Comparison of ENCODE assay signal across 8 cellular contexts in the genomic region with DNA sequence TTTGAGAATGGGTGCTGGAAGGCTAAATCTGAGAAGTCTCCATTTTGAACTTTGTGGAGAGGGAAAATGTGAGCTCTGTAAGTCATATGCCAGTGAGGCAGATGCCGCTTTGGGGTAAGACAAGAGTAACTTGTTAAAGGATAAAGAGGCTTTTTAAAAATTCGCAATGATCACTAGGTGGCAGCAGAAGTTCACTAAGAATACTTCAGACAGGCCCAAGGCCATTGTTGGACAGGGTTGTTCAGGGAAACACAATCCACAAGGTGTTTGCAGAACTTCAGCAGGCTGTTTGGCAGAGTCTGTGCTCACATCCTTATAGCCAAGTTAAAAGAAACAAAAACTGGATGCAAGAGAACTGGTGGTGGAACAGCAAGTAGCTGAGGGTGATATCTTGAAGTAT. TPM values are rescaled to one million over a fixed set of nuclear protein-coding genes. Genes with fewer than 3 reads are reported as not detected.
DNase-seq lines count a peak whose midpoint lies in the region; ATAC-seq and TF ChIP-seq lines count a peak whose summit lies in the region.

No MANE protein-coding gene starts in this region.

- H3K4me1 Mint-ChIP-seq in activated CD4-positive, alpha-beta T cell treated with anti-CD3 and anti-CD28 coated beads, Interleukin-2, amount 10 ng/mL, durations not matched to agents 7 days and 5 days, result no peaks in the 10 kb centered on the region
- H3K4me1 Mint-ChIP-seq in stimulated activated naive B cell treated with anti-CD40 and anti-IgM and Interleukin-4, amounts not matched to agents 10 μg/mL and 1 μg/mL and 100 μg/mL, for 72 hours, result peaks cover 1 to 9% of the 10 kb centered on the region in 2 donors

- peaks cover 2% of the 10 kb centered on the region for H3K27me3 Mint-ChIP-seq in activated CD4-positive, alpha-beta T cell treated with anti-CD3 and anti-CD28 coated beads, Interleukin-2, amount 10 ng/mL, durations not matched to agents 7 days and 5 days
- H3K27me3 Mint-ChIP-seq in stimulated activated naive B cell treated with anti-CD40 and anti-IgM and Interleukin-4, amounts not matched to agents 10 μg/mL and 1 μg/mL and 100 μg/mL, for 72 hours, result peaks cover 8 to 21% of the 10 kb centered on the region in 2 donors

- ATAC-seq in HG03175 (IDR thresholded peaks at IDR 0.05; ENCODE audit: unreplicated experiment), result peak; percentile 50
- peak; percentile 63 to 78 for ATAC-seq in stimulated activated naive B cell treated with anti-CD40 and anti-IgM and Interleukin-4, amounts not matched to agents 10 μg/mL and 1 μg/mL and 100 μg/mL, for 72 hours (replicated peaks)
- ATAC-seq in HG03039 (IDR thresholded peaks at IDR 0.05; ENCODE audit: unreplicated experiment), result no peak

- TF ChIP-seq CTCF in astrocyte of the spinal cord (IDR thresholded peaks at IDR 0.05; ENCODE audit: low read depth, low read length), result peak; percentile 52

- in situ Hi-C loops in astrocyte of the spinal cord (cut with HindIII; ENCODE audit: low sequenced_read_pairs), result no loop called here

- POLR2A ChIA-PET in activated CD4-positive, alpha-beta T cell treated with anti-CD3 and anti-CD28 coated beads, Interleukin-2, amount 10 ng/mL, durations not matched to agents 7 days and 5 days (lab: Charles Lee), result no interaction called here

- no peak overlapping the region for H3K4me3 Mint-ChIP-seq in activated CD4-positive, alpha-beta T cell treated with anti-CD3 and anti-CD28 coated beads, Interleukin-2, amount 10 ng/mL, durations not matched to agents 7 days and 5 days
- H3K4me3 Mint-ChIP-seq in stimulated activated naive B cell treated with anti-CD40 and anti-IgM and Interleukin-4, amounts not matched to agents 10 μg/mL and 1 μg/mL and 100 μg/mL, for 72 hours, result no peak overlapping the region

- H3K27ac Mint-ChIP-seq in activated CD4-positive, alpha-beta T cell treated with anti-CD3 and anti-CD28 coated beads, Interleukin-2, amount 10 ng/mL, durations not matched to agents 7 days and 5 days, result no peak overlapping the region
- no peak overlapping the region for H3K27ac Mint-ChIP-seq in stimulated activated naive B cell treated with anti-CD40 and anti-IgM and Interleukin-4, amounts not matched to agents 10 μg/mL and 1 μg/mL and 100 μg/mL, for 72 hours

- H3K36me3 Mint-ChIP-seq in activated CD4-positive, alpha-beta T cell treated with anti-CD3 and anti-CD28 coated beads, Interleukin-2, amount 10 ng/mL, durations not matched to agents 7 days and 5 days (ENCODE audit: low read depth), result no peaks in the 10 kb centered on the region
- H3K36me3 Mint-ChIP-seq in stimulated activated naive B cell treated with anti-CD40 and anti-IgM and Interleukin-4, amounts not matched to agents 10 μg/mL and 1 μg/mL and 100 μg/mL, for 72 hours, result no peaks in the 10 kb centered on the region

- CTCF ChIA-PET in activated CD4-positive, alpha-beta T cell treated with anti-CD3 and anti-CD28 coated beads, Interleukin-2, amount 10 ng/mL, durations not matched to agents 7 days and 5 days (lab: Charles Lee), result interaction anchor here (1.1 to 1.4 kb wide), 4 partner anchors 11 to 137 kb away, joined by 3 to 6 read pairs (median 3); no protein-coding TSS in a partner anchor

- peak; percentile 20 for DNase-seq in activated CD4-positive, alpha-beta T cell treated with anti-CD3 and anti-CD28 coated beads, Interleukin-2, amount 10 ng/mL, durations not matched to agents 7 days and 5 days
- DNase-seq in activated CD4-positive, alpha-beta T cell treated with anti-CD3 and anti-CD28 coated beads, Interleukin-2, amount 50 U/mL, for 4 hours, result no peak
- DNase-seq in NCI-H526 (lab: John Stamatoyannopoulos, UW), result peak; percentile 71 to 93
- DNase-seq in astrocyte of the spinal cord (ENCODE audit: low read depth, low spot score), result peak; percentile 62
- peak; percentile 32 for DNase-seq in iPS-NIHi11 (ENCODE audit: low spot score)
- no peak for DNase-seq in stimulated activated naive B cell treated with anti-CD40 and anti-IgM and Interleukin-4, amounts not matched to agents 10 μg/mL and 1 μg/mL and 100 μg/mL, for 72 hours

- no peaks in the 10 kb centered on the region for H3K9me3 Mint-ChIP-seq in activated CD4-positive, alpha-beta T cell treated with anti-CD3 and anti-CD28 coated beads, Interleukin-2, amount 10 ng/mL, durations not matched to agents 7 days and 5 days
- H3K9me3 Mint-ChIP-seq in stimulated activated naive B cell treated with anti-CD40 and anti-IgM and Interleukin-4, amounts not matched to agents 10 μg/mL and 1 μg/mL and 100 μg/mL, for 72 hours, result no peaks in the 10 kb centered on the region

- no peak overlapping the region for H3K4me3 ChIP-seq in astrocyte of the spinal cord (ENCODE audit: low read depth, low read length)

RNA-seq across cellular contexts. Expression of a gene that starts 13.7 kb away (rescaled TPM):
- total RNA-seq in activated CD4-positive, alpha-beta T cell treated with anti-CD3 and anti-CD28 coated beads, Interleukin-2, amount 10 ng/mL, durations not matched to agents 7 days and 5 days, result 10 to 100 TPM; 16.4 to 19.7 TPM

RNA-seq across cellular contexts. Expression of a gene that starts 33.6 kb away (rescaled TPM):
- total RNA-seq in activated CD4-positive, alpha-beta T cell treated with anti-CD3 and anti-CD28 coated beads, Interleukin-2, amount 10 ng/mL, durations not matched to agents 7 days and 5 days, result not detected

RNA-seq across cellular contexts. Expression of a gene that starts 35.2 kb away (rescaled TPM):
- not detected for total RNA-seq in activated CD4-positive, alpha-beta T cell treated with anti-CD3 and anti-CD28 coated beads, Interleukin-2, amount 10 ng/mL, durations not matched to agents 7 days and 5 days

Comparison
In these comparisons a context has a peak if more than half of its experiments do, and no peak if none do; other contexts are left out.
1. DNase-seq: peak in activated CD4-positive, alpha-beta T cell treated with anti-CD3 and anti-CD28 coated beads, Interleukin-2, amount 10 ng/mL, durations not matched to agents 7 days and 5 days (single experiment), NCI-H526 (2 of 2), astrocyte of the spinal cord (single experiment) and iPS-NIHi11 (single experiment); none in activated CD4-positive, alpha-beta T cell treated with anti-CD3 and anti-CD28 coated beads, Interleukin-2, amount 50 U/mL, for 4 hours (0 of 2) and stimulated activated naive B cell treated with anti-CD40 and anti-IgM and Interleukin-4, amounts not matched to agents 10 μg/mL and 1 μg/mL and 100 μg/mL, for 72 hours (single experiment).